Comparison of ENCODE assay signal across 15 cellular contexts in genomic region chr6:53310751-53311585, GRCh38. TPM values are rescaled to one million over a fixed set of nuclear protein-coding genes. Genes with fewer than 3 reads are reported as not detected.
DNase-seq lines count a peak whose midpoint lies in the region; ATAC-seq, FAIRE-seq and TF ChIP-seq lines count a peak whose summit lies in the region.
"Had no signal": no experiment of that assay in that cellular context is flagged by ENCODE, and none has a peak within 500 bp of the region (broad histone marks: within the 10 kb centered on the region; RNA-seq: fewer than 3 reads in every experiment).

No MANE protein-coding gene starts in this region.

- no peaks in the 10 kb centered on the region for H3K27me3 ChIP-seq in small intestine (ENCODE audit: control insufficient read depth in 2 of 2, insufficient read depth in 2 of 2, low read length in 2 of 2)
- H3K27me3 ChIP-seq: SJSA1, tibial artery had no signal

- H3K36me3 ChIP-seq in OCI-LY7 (ENCODE audit: insufficient read depth, low read length) (0 out of 2 replicates have a peak, but pooled peaks cover 3% of the 10 kb centered on the region), small intestine (ENCODE audit: control insufficient read depth in 2 of 2, insufficient read depth in 2 of 2, low read length in 2 of 2) (no peaks in the 10 kb centered on the region)
- H3K36me3 ChIP-seq: SJSA1, tibial artery had no signal

- peak overlapping the region; percentile 62 for H3K27ac Mint-ChIP-seq in activated CD8-positive, alpha-beta memory T cell treated with anti-CD3 and anti-CD28 coated beads, Interleukin-2, amount 10 ng/mL, durations not matched to agents 7 days and 5 days
- peak overlapping the region; percentile 73 for H3K27ac Mint-ChIP-seq in central memory CD8-positive, alpha-beta T cell (ENCODE audit: low read depth)
- H3K27ac Mint-ChIP-seq: mesothelial cell of epicardium had no signal

- H3K27ac ChIP-seq in OCI-LY7 (ENCODE audit: low read depth, low read length, poor library complexity, severe bottlenecking): peak overlapping the region; percentile 99
- peak overlapping the region; percentile 32 to 63 for H3K27ac ChIP-seq in small intestine (ENCODE audit: low read depth in 1 of 2, low read length in 1 of 2)
- H3K27ac ChIP-seq: SJSA1 had no signal

- H3K27me3 Mint-ChIP-seq in activated CD8-positive, alpha-beta memory T cell treated with anti-CD3 and anti-CD28 coated beads, Interleukin-2, amount 10 ng/mL, durations not matched to agents 7 days and 5 days: no peaks in the 10 kb centered on the region
- H3K27me3 Mint-ChIP-seq in central memory CD8-positive, alpha-beta T cell: no peaks in the 10 kb centered on the region

- H3K4me3 ChIP-seq in OCI-LY7 (ENCODE audit: low read depth, low read length, poor library complexity, severe bottlenecking): peak overlapping the region; percentile 61
- no peak overlapping the region for H3K4me3 ChIP-seq in small intestine (ENCODE audit: low read depth in 1 of 2, low read length in 2 of 2)
- H3K4me3 ChIP-seq: SJSA1, tibial artery had no signal

- TF ChIP-seq CTCF in OCI-LY7 (conservative IDR thresholded peaks at IDR 0.05; ENCODE audit: low read length): no peak

- POLR2A ChIA-PET in OCI-LY7 (lab: Charles Lee): interaction anchor here (0.6 to 4.9 kb wide), 11 partner anchors 11 to 646 kb away, joined by 3 to 36 read pairs (median 15); partner anchors contain the start of gene ELOVL5

- H3K9me3 ChIP-seq in OCI-LY7 (ENCODE audit: low read length) (no peaks in the 10 kb centered on the region), small intestine (ENCODE audit: control insufficient read depth, low read depth) (no peaks in the 10 kb centered on the region)
- H3K9me3 ChIP-seq: SJSA1, tibial artery had no signal

- ATAC-seq in activated CD8-positive, alpha-beta memory T cell treated with anti-CD3 and anti-CD28 coated beads, Interleukin-2, amount 10 ng/mL, durations not matched to agents 7 days and 5 days: no peak
- no peak for ATAC-seq in central memory CD8-positive, alpha-beta T cell (replicated peaks; ENCODE audit: extremely low read depth, poor library complexity, severe bottlenecking)

- H3K79me2 ChIP-seq in OCI-LY7 (ENCODE audit: insufficient read depth, low read depth, low read length): peaks cover 91% of the 10 kb centered on the region

- H4K20me1 ChIP-seq in OCI-LY7 (ENCODE audit: insufficient read depth, low read length): peaks cover 23% of the 10 kb centered on the region

- no peak for FAIRE-seq in small intestine (lab: Jason Lieb, UNC)
- no peak for FAIRE-seq in H54 (lab: Jason Lieb, UNC)

- 70 to 86% (median 74%) methylated on average over 6 of the region's 6 CpGs for WGBS in small intestine, 3 donors

- peak overlapping the region; percentile 87 for H3K4me2 ChIP-seq in OCI-LY7 (ENCODE audit: low read length)

- H3K4me1 ChIP-seq in OCI-LY7 (ENCODE audit: insufficient read depth, low read length, poor library complexity, severe bottlenecking): peaks cover 97% of the 10 kb centered on the region
- H3K4me1 ChIP-seq in small intestine (ENCODE audit: control insufficient read depth in 2 of 2, insufficient read depth in 1 of 2, low read depth in 1 of 2, low read length in 1 of 2): peaks cover 2 to 21% of the 10 kb centered on the region in 2 donors

- peaks cover 7% of the 10 kb centered on the region for H3K36me3 Mint-ChIP-seq in activated CD8-positive, alpha-beta memory T cell treated with anti-CD3 and anti-CD28 coated beads, Interleukin-2, amount 10 ng/mL, durations not matched to agents 7 days and 5 days
- peaks cover 6% of the 10 kb centered on the region for H3K36me3 Mint-ChIP-seq in central memory CD8-positive, alpha-beta T cell (ENCODE audit: insufficient read depth)

- no TSS peak for BruUV-seq in OCI-LY7 (replicated peaks; lab: Mats Ljungman, UMichigan)

- TF ChIP-seq POLR2A in H54 (IDR thresholded peaks at IDR 0.05; ENCODE audit: low read depth, low read length): no peak

- H2AFZ ChIP-seq in OCI-LY7 (ENCODE audit: low read length): no peak overlapping the region

- H3K4me3 Mint-ChIP-seq in activated CD8-positive, alpha-beta memory T cell treated with anti-CD3 and anti-CD28 coated beads, Interleukin-2, amount 10 ng/mL, durations not matched to agents 7 days and 5 days: no peak overlapping the region
- H3K4me3 Mint-ChIP-seq in central memory CD8-positive, alpha-beta T cell: peak overlapping the region; percentile 59
- H3K4me3 Mint-ChIP-seq: endodermal cell, mesothelial cell of epicardium had no signal

- peaks cover 89% of the 10 kb centered on the region for H3K4me1 Mint-ChIP-seq in activated CD8-positive, alpha-beta memory T cell treated with anti-CD3 and anti-CD28 coated beads, Interleukin-2, amount 10 ng/mL, durations not matched to agents 7 days and 5 days
- peaks cover 91% of the 10 kb centered on the region for H3K4me1 Mint-ChIP-seq in central memory CD8-positive, alpha-beta T cell

- no peaks in the 10 kb centered on the region for H3K9me2 ChIP-seq in OCI-LY7 (ENCODE audit: insufficient read depth, low read length)

- CTCF ChIA-PET in activated CD8-positive, alpha-beta memory T cell treated with anti-CD3 and anti-CD28 coated beads, Interleukin-2, amount 10 ng/mL, durations not matched to agents 7 days and 5 days (lab: Charles Lee): interaction anchor here (2.1 to 4.9 kb wide), 3 partner anchors 9 to 37 kb away, joined by 5 to 28 read pairs (median 10); partner anchors contain the start of gene ELOVL5
- CTCF ChIA-PET in OCI-LY7 (lab: Charles Lee; ENCODE audit: unreplicated experiment): no interaction called here

- H3K9me3 Mint-ChIP-seq in activated CD8-positive, alpha-beta memory T cell treated with anti-CD3 and anti-CD28 coated beads, Interleukin-2, amount 10 ng/mL, durations not matched to agents 7 days and 5 days (ENCODE audit: low read depth): no peaks in the 10 kb centered on the region
- no peaks in the 10 kb centered on the region for H3K9me3 Mint-ChIP-seq in central memory CD8-positive, alpha-beta T cell

- intact Hi-C loops in OCI-LY7 (cut with micrococcal nuclease; ENCODE audit: unreplicated experiment): no loop called here

- DNase-seq in activated CD8-positive, alpha-beta memory T cell treated with anti-CD3 and anti-CD28 coated beads, Interleukin-2, amount 10 ng/mL, durations not matched to agents 7 days and 5 days: no peak
- DNase-seq in activated CD8-positive, alpha-beta memory T cell treated with anti-CD3 and anti-CD28 coated beads, Interleukin-2, amount 50 U/mL, for 48 hours: no peak
- peak; percentile 48 for DNase-seq in OCI-LY7 (ENCODE audit: low spot score)
- DNase-seq in central memory CD8-positive, alpha-beta T cell (ENCODE audit: low spot score in 2 of 2): no peak
- no peak for DNase-seq in small intestine
- no peak for DNase-seq in H54 (ENCODE audit: insufficient read length, low spot score)
- DNase-seq in retina: no peak
- DNase-seq in GM03348 (ENCODE audit: low spot score): no peak
- DNase-seq: activated CD8-positive, alpha-beta memory T cell treated with anti-CD3 and anti-CD28 coated beads for 24 hours; endodermal cell; NCI-H1105; NCI-H69; tibial artery had no signal

RNA-seq across cellular contexts. Expression of gene ELOVL5, which starts 37.8 kb away (rescaled TPM):
- total RNA-seq in activated CD8-positive, alpha-beta memory T cell treated with anti-CD3 and anti-CD28 coated beads, Interleukin-2, amount 10 ng/mL, durations not matched to agents 7 days and 5 days: 100 to 1,000 TPM; 113 to 117 TPM
- total RNA-seq in OCI-LY7 (2014; rRNA removed; shearing (Covaris generic)): 65.4 and 66.8 TPM in 2 replicates
- total RNA-seq in OCI-LY7 (2022): 97.1 and 107 TPM in 2 replicates
- 10 to 100 TPM in 2 of 3 donors, 1 to 10 TPM in 1; 6.3 to 33.3 (median 11.9) TPM for polyA plus RNA-seq in small intestine
